8 cellular contexts compared by ENCODE assay signal in the genomic region with DNA sequence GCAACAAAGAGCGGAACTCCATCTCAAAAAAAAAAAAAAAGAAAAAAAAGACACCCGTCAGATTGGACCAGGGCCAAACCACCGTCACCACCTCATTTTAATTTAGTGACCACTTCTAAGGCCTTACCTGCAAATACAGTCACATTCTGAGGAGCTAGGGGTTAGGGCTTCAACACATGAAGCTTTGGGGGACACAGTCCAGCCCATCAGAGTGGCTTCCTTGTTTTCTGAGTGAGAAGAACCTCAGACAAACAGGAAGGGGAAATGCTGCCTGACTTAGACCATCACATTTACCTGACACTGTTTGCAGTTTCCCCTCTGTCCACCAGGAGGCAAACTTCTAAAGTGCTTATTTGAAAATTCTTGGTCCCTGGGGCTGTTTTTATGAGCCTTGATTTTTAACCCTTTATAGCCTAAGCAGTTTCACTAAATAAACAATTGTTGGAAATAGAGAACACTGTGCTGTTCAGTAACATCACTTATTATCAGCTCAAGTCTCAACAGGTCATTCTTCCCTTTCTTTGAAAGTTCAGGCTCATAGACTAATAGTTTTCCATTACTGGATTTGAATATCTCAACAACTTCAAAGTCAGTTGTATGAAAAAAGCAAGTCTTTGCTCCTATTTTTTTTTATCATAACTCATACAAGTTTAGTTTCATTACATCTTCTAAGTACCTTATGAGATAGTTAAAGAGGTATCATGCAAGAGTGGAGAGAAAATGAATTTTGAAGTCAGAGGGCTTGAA.
DNase-seq lines count a peak whose midpoint lies in the region; ATAC-seq and TF ChIP-seq lines count a peak whose summit lies in the region.

No MANE protein-coding gene starts in this region.

- ATAC-seq in HG02884 (IDR thresholded peaks at IDR 0.05; ENCODE audit: unreplicated experiment), result peak; percentile 78
- ATAC-seq in right lobe of liver, result peak; percentile 85 to 96 (median 92)

- TF ChIP-seq POLR2A in right lobe of liver (IDR thresholded peaks at IDR 0.05), result no peak

- DNase-seq in NCI-H1436 (lab: John Stamatoyannopoulos, UW), result peak; percentile 43
- no peak for DNase-seq in NCI-H1436 treated with DMSO at 0.1 percent for 48 hours (lab: John Stamatoyannopoulos, UW)
- peak; percentile 67 to 86 for DNase-seq in NCI-H446 (lab: John Stamatoyannopoulos, UW)
- peak; percentile 43 to 49 for DNase-seq in activated CD4-positive, alpha-beta T cell treated with anti-CD3 and anti-CD28 coated beads for 24 hours (ENCODE audit: low read depth in 2 of 2)
- DNase-seq in choroid plexus epithelial cell (ENCODE audit: low read depth), result peak; percentile 87
- peak in 1 of 3 donors; percentile 64 for DNase-seq in right lobe of liver
- peak; percentile 33 for DNase-seq in stimulated activated CD8-positive, alpha-beta memory T cell treated with anti-CD3 and anti-CD28 coated beads, Interleukin-12 subunit alpha, Interleukin-12 subunit beta, amount 100 ng/mL, for 1 hour (ENCODE audit: low read depth)

- H3K4me3 ChIP-seq in choroid plexus epithelial cell (ENCODE audit: low read depth, low read length) (peak overlapping the region; percentile 49), right lobe of liver (peak overlapping the region; percentile 28 to 31 (median 29))

- no peaks in the 10 kb centered on the region for H3K9me3 ChIP-seq in right lobe of liver

- H3K27ac ChIP-seq in right lobe of liver, result no peak overlapping the region

- 0% methylated on average over 3 of the region's 3 CpGs for WGBS in right lobe of liver (ENCODE audit: insufficient coverage, low coverage, low lambda C conversion rate, missing lambda C conversion rate)

- no peaks in the 10 kb centered on the region for H3K4me1 ChIP-seq in right lobe of liver

- H3K36me3 ChIP-seq in right lobe of liver, result no peaks in the 10 kb centered on the region

- no peaks in the 10 kb centered on the region for H3K27me3 ChIP-seq in right lobe of liver

- TF ChIP-seq CTCF in choroid plexus epithelial cell (conservative IDR thresholded peaks at IDR 0.05; ENCODE audit: low read depth, low read length) (peak; percentile 91), right lobe of liver (IDR thresholded peaks at IDR 0.05) (peak; percentile 84 to 91 (median 88))

- intact Hi-C loops in right lobe of liver (cut with DNase I), result loop anchor here in 1 of 2 donors (10.0 kb wide), 1 partner anchor 308 kb away; no protein-coding TSS in a partner anchor
